Comparison of ENCODE assay signal across 12 cellular contexts in genomic region chr18:25310045-25310444, GRCh38. TPM values are rescaled to one million over a fixed set of nuclear protein-coding genes. Genes with fewer than 3 reads are reported as not detected.
DNase-seq lines count a peak whose midpoint lies in the region; ATAC-seq and TF ChIP-seq lines count a peak whose summit lies in the region.
"Had no signal": no experiment of that assay in that cellular context is flagged by ENCODE, and none has a peak within 500 bp of the region (broad histone marks: within the 10 kb centered on the region; RNA-seq: fewer than 3 reads in every experiment).

No MANE protein-coding gene starts in this region.

- H3K4me1 ChIP-seq in HAP-1 = no peaks in the 10 kb centered on the region

- H3K36me3 Mint-ChIP-seq in natural killer cell treated with Interleukin-12 subunit alpha and Interleukin-12 subunit beta and Interleukin-15 and Interleukin-18, amount 100 ng/mL, for 72 hours = no peaks in the 10 kb centered on the region

- in situ Hi-C loops in HAP-1 (cut with MboI; ENCODE audit: low sequenced_read_pairs) = no loop called here

- H3K36me3 ChIP-seq in HAP-1 (replicated peaks) = no peaks in the 10 kb centered on the region

- H3K4me3 Mint-ChIP-seq in natural killer cell treated with Interleukin-12 subunit alpha and Interleukin-12 subunit beta and Interleukin-15 and Interleukin-18, amount 100 ng/mL, for 72 hours = no peak overlapping the region
- H3K4me3 Mint-ChIP-seq: nephron progenitor cell had no signal

- no peak for ATAC-seq in natural killer cell treated with Interleukin-12 subunit alpha and Interleukin-12 subunit beta and Interleukin-15 and Interleukin-18, amount 100 ng/mL, for 72 hours

- peak; percentile 30 for DNase-seq in NCI-H2171 treated with DMSO at 0.1 percent for 48 hours (lab: John Stamatoyannopoulos, UW)
- no peak for DNase-seq in NCI-H2171 (lab: John Stamatoyannopoulos, UW)
- DNase-seq in NCI-H69 (lab: John Stamatoyannopoulos, UW) = peak; percentile 69
- peak; percentile 71 for DNase-seq in dermis blood vessel endothelial cell
- DNase-seq in retinal pigment epithelial cell (ENCODE audit: low read depth) = no peak
- DNase-seq in natural killer cell treated with Interleukin-12 subunit alpha and Interleukin-12 subunit beta and Interleukin-15 and Interleukin-18, amount 100 ng/mL, for 72 hours (ENCODE audit: low spot score) = no peak
- DNase-seq in HAP-1 (ENCODE audit: low spot score in 2 of 2) = no peak
- no peak for DNase-seq in stimulated activated CD4-positive, alpha-beta T cell treated with anti-CD3 and anti-CD28 coated beads, Interleukin-15, amount 100 ng/mL, for 24 hours
- DNase-seq: activated gamma-delta T cell, NCI-H1930, nephron progenitor cell had no signal

- H3K27me3 ChIP-seq in HAP-1 (ENCODE audit: low read depth) = no peaks in the 10 kb centered on the region

- H3K9me3 Mint-ChIP-seq in natural killer cell treated with Interleukin-12 subunit alpha and Interleukin-12 subunit beta and Interleukin-15 and Interleukin-18, amount 100 ng/mL, for 72 hours = no peaks in the 10 kb centered on the region
- H3K9me3 Mint-ChIP-seq: nephron progenitor cell had no signal

- no peaks in the 10 kb centered on the region for H3K9me3 ChIP-seq in HAP-1

- H3K4me3 ChIP-seq in retinal pigment epithelial cell (ENCODE audit: low read length) = no peak overlapping the region
- no peak overlapping the region for H3K4me3 ChIP-seq in HAP-1

- H3K4me1 Mint-ChIP-seq in natural killer cell treated with Interleukin-12 subunit alpha and Interleukin-12 subunit beta and Interleukin-15 and Interleukin-18, amount 100 ng/mL, for 72 hours (ENCODE audit: low read depth in 2 of 2) = no peaks in the 10 kb centered on the region

- peak; percentile 39 for TF ChIP-seq CTCF in retinal pigment epithelial cell (conservative IDR thresholded peaks at IDR 0.05; ENCODE audit: low read depth, low read length)

- peaks cover 0 to 13% of the 10 kb centered on the region in 2 donors for H3K27me3 Mint-ChIP-seq in natural killer cell treated with Interleukin-12 subunit alpha and Interleukin-12 subunit beta and Interleukin-15 and Interleukin-18, amount 100 ng/mL, for 72 hours

- no peak overlapping the region for H3K27ac Mint-ChIP-seq in natural killer cell treated with Interleukin-12 subunit alpha and Interleukin-12 subunit beta and Interleukin-15 and Interleukin-18, amount 100 ng/mL, for 72 hours

RNA-seq across cellular contexts. Expression of gene ZNF521, which starts 41.9 kb away (rescaled TPM):
- total RNA-seq in dermis blood vessel endothelial cell = 173 and 188 TPM in 2 replicates
- total RNA-seq in natural killer cell treated with Interleukin-12 subunit alpha and Interleukin-12 subunit beta and Interleukin-15 and Interleukin-18, amount 100 ng/mL, for 72 hours = 1 to 10 TPM in 1 of 2 donors, not detected in 1; 1.8 TPM
- total RNA-seq: T-helper 2 cell treated with Interferon-gamma antibody and Interleukin-4, amounts not matched to agents 100 ng/mL and 5 ng/mL, for 36 hours had no signal

Comparison
In these comparisons a context has a peak if more than half of its experiments do, and no peak if none do; other contexts are left out.
1. DNase-seq: peak in NCI-H2171 treated with DMSO at 0.1 percent for 48 hours (single experiment), NCI-H69 (single experiment) and dermis blood vessel endothelial cell (single experiment); none in NCI-H2171 (single experiment), retinal pigment epithelial cell (single experiment), natural killer cell treated with Interleukin-12 subunit alpha and Interleukin-12 subunit beta and Interleukin-15 and Interleukin-18, amount 100 ng/mL, for 72 hours (single experiment), HAP-1 (0 of 2) and stimulated activated CD4-positive, alpha-beta T cell treated with anti-CD3 and anti-CD28 coated beads, Interleukin-15, amount 100 ng/mL, for 24 hours (single experiment).
2. RNA of gene ZNF521, which starts 41.9 kb away (total RNA-seq): 173 to 188 TPM in dermis blood vessel endothelial cell; 1.8 TPM in natural killer cell treated with Interleukin-12 subunit alpha and Interleukin-12 subunit beta and Interleukin-15 and Interleukin-18, amount 100 ng/mL, for 72 hours; every median in the first group is over 10 times any median in the second.